ENCODE assay signal across 14 cellular contexts in the genomic region with DNA sequence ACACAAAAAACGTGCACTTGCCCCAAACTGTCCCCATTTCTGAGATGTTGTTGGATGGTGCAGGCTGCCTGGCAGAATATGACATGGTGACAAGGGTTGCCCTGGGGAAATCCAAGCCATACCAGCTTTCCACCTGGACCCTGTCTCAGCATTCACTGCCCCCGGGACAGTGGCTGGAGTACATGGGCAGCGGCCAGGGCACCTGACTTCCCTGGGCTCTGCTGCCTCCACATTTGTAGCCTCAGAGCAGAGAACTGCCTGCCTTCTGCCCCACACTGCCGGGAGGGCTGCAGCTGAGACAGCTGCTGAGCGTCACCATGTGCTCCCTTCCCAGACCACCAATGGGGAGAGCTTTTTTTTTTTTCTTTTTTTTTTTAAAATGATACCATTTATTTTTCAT.
DNase-seq lines count a peak whose midpoint lies in the region; ATAC-seq and TF ChIP-seq lines count a peak whose summit lies in the region.
"Had no signal": no experiment of that assay in that cellular context is flagged by ENCODE, and none has a peak within 500 bp of the region (broad histone marks: within the 10 kb centered on the region; RNA-seq: fewer than 3 reads in every experiment).

No MANE protein-coding gene starts in this region.

- BruUV-seq in IMR-90 (replicated peaks; lab: Mats Ljungman, UMichigan) = no TSS peak

- no peak overlapping the region for H3K9ac ChIP-seq in IMR-90 (ENCODE audit: low read depth, low read length)

- 0 out of 2 replicates have a peak overlapping the region, but pooled peaks have one; percentile 14 for H4K91ac ChIP-seq in IMR-90 (ENCODE audit: insufficient read depth, low read depth, low read length)

- H3K27ac ChIP-seq in left ventricle myocardium inferior (replicated peaks) (peak overlapping the region; percentile 84), IMR-90 (ENCODE audit: insufficient read depth, low read length) (no peak overlapping the region)

- H3K14ac ChIP-seq in IMR-90 (replicated peaks; ENCODE audit: low read depth, low read length) = no peak overlapping the region

- in situ Hi-C loops in IMR-90 (cut with MboI; ENCODE audit: low sequenced_read_pairs) = no loop called here

- no peak overlapping the region for H2AK9ac ChIP-seq in IMR-90 (replicated peaks; ENCODE audit: low read depth, low read length, poor library complexity)

- peaks cover 0 to 10% of the 10 kb centered on the region in 2 experiments; a peak in 1 of 4 replicates for H3K79me1 ChIP-seq in IMR-90 (ENCODE audit: low read depth in 1 of 2, low read length in 2 of 2)

- H3K27me3 Mint-ChIP-seq in osteocyte (ENCODE audit: unreplicated experiment) = no peaks in the 10 kb centered on the region
- peaks cover 9% of the 10 kb centered on the region for H3K27me3 Mint-ChIP-seq in type B pancreatic cell
- H3K27me3 Mint-ChIP-seq: CD4-positive, alpha-beta memory T cell had no signal

- peaks cover 17% of the 10 kb centered on the region for H3K4me1 Mint-ChIP-seq in osteocyte (ENCODE audit: unreplicated experiment)
- H3K4me1 Mint-ChIP-seq in type B pancreatic cell (ENCODE audit: unreplicated experiment) = peaks cover 31% of the 10 kb centered on the region
- H3K4me1 Mint-ChIP-seq: B cell; CD4-positive, alpha-beta memory T cell; IgD-negative memory B cell had no signal

- H3K9me3 Mint-ChIP-seq in osteocyte (ENCODE audit: unreplicated experiment) (no peaks in the 10 kb centered on the region), type B pancreatic cell (no peaks in the 10 kb centered on the region)

- H3K56ac ChIP-seq in IMR-90 (ENCODE audit: extremely low read depth, insufficient read depth, low read length) = no peak overlapping the region

- no peaks in the 10 kb centered on the region for H3K36me3 ChIP-seq in left ventricle myocardium inferior
- H3K36me3 ChIP-seq in IMR-90 (ENCODE audit: control insufficient read depth, insufficient read depth, low read length) = no peaks in the 10 kb centered on the region

- 0 out of 2 replicates have a peak overlapping the region, but pooled peaks have one; percentile 62 for H2AK5ac ChIP-seq in IMR-90 (ENCODE audit: low read depth, low read length)

- no peak overlapping the region for H2BK15ac ChIP-seq in IMR-90 (ENCODE audit: low read depth, low read length)

- 100% methylated on average over 1 of the region's 5 CpGs; no CpG with 5 or more reads in 1 of the 2 experiments for WGBS in IMR-90 (ENCODE audit: extremely low coverage in 2 of 2, insufficient read length in 1 of 2), 2 experiments

- no peak for TF ChIP-seq RAD21 in IMR-90 (IDR thresholded peaks at IDR 0.05; ENCODE audit: low read length)

- H3K4me3 Mint-ChIP-seq in osteocyte (ENCODE audit: unreplicated experiment) = no peak overlapping the region
- no peak overlapping the region for H3K4me3 Mint-ChIP-seq in type B pancreatic cell
- H3K4me3 Mint-ChIP-seq: B cell; CD4-positive, alpha-beta memory T cell; IgD-negative memory B cell had no signal

- CTCF ChIA-PET in IMR-90 (lab: Yijun Ruan, JAX) = interaction anchor here (0.6 kb wide), 1 partner anchor 22 kb away, joined by 3 read pairs; no protein-coding TSS in a partner anchor

- dilution Hi-C loops in IMR-90 (cut with HindIII; ENCODE audit: low sequenced_read_pairs, unreplicated experiment) = no loop called here

- H3K27me3 ChIP-seq in left ventricle myocardium inferior (ENCODE audit: low read depth) (no peaks in the 10 kb centered on the region), IMR-90 (ENCODE audit: control insufficient read depth, insufficient read depth, low read length) (no peaks in the 10 kb centered on the region)

- no peak for DNase-seq in left ventricle myocardium inferior
- DNase-seq in left ventricle myocardium superior = no peak
- DNase-seq in IMR-90 = no peak
- peak; percentile 49 for DNase-seq in osteocyte (ENCODE audit: extremely low spot score, unreplicated experiment)
- peak; percentile 51 for DNase-seq in type B pancreatic cell (ENCODE audit: extremely low spot score, unreplicated experiment)
- DNase-seq in HCEC 1CT = no peak
- DNase-seq: C1 segment of cervical spinal cord; CD4-positive, alpha-beta memory T cell; DND-41; GDM1 had no signal

- TF ChIP-seq POLR2A in IMR-90 (IDR thresholded peaks at IDR 0.05; ENCODE audit: low read depth, low read length) = no peak

- intact Hi-C loops in left ventricle myocardium inferior (cut with micrococcal nuclease) = no loop called here
- intact Hi-C loops in left ventricle myocardium superior (cut with micrococcal nuclease) = no loop called here
- intact Hi-C loops in IMR-90 (cut with micrococcal nuclease) = no loop called here

- no peaks in the 10 kb centered on the region for H4K20me1 ChIP-seq in IMR-90 (ENCODE audit: insufficient read depth, low read length)

- H3K9me3 ChIP-seq in left ventricle myocardium inferior (replicated peaks) (no peaks in the 10 kb centered on the region), IMR-90 (ENCODE audit: control insufficient read depth, insufficient read depth, low read length) (no peaks in the 10 kb centered on the region; the same call in 1 of the 2 replicates)

- H3K18ac ChIP-seq in IMR-90 (ENCODE audit: low read depth, low read length) = no peak overlapping the region

- H3K36me3 Mint-ChIP-seq in osteocyte (ENCODE audit: unreplicated experiment) (no peaks in the 10 kb centered on the region), type B pancreatic cell (no peaks in the 10 kb centered on the region)
- H3K36me3 Mint-ChIP-seq: CD4-positive, alpha-beta memory T cell; IgD-negative memory B cell had no signal

- POLR2A ChIA-PET in IMR-90 (lab: Charles Lee; ENCODE audit: unreplicated experiment) = interaction anchor here (0.7 kb wide), 1 partner anchor 199 kb away, joined by 3 read pairs; no protein-coding TSS in a partner anchor

- H4K8ac ChIP-seq in IMR-90 (ENCODE audit: low read depth in 2 of 2, low read length in 2 of 2) = no peak overlapping the region

- H3K4me3 ChIP-seq in left ventricle myocardium inferior = no peak overlapping the region
- no peak overlapping the region for H3K4me3 ChIP-seq in IMR-90 (ENCODE audit: insufficient read depth, low read depth, low read length)

- no peak overlapping the region; the same call in 1 of the 2 replicates for H3K4ac ChIP-seq in IMR-90 (ENCODE audit: low read depth, low read length)

- peaks cover 11% of the 10 kb centered on the region; the same call in 1 of the 2 replicates for H3K9me1 ChIP-seq in IMR-90 (ENCODE audit: insufficient read depth, low read length)

- H3K4me1 ChIP-seq in left ventricle myocardium inferior (peaks cover 53% of the 10 kb centered on the region), IMR-90 (ENCODE audit: control insufficient read depth, insufficient read depth, low read length) (peaks cover 14% of the 10 kb centered on the region)

- H3K27ac Mint-ChIP-seq in osteocyte (ENCODE audit: unreplicated experiment) (no peak overlapping the region), type B pancreatic cell (no peak overlapping the region)
- H3K27ac Mint-ChIP-seq: B cell; CD4-positive, alpha-beta memory T cell; IgD-negative memory B cell had no signal

- no peak overlapping the region for H2BK20ac ChIP-seq in IMR-90 (ENCODE audit: low read depth, low read length)

- no peak overlapping the region for H3K23ac ChIP-seq in IMR-90 (ENCODE audit: low read depth, low read length)

- no peak overlapping the region for H2AFZ ChIP-seq in IMR-90 (replicated peaks; ENCODE audit: low read length, poor library complexity)

- TF ChIP-seq CTCF in left ventricle myocardium inferior (IDR thresholded peaks at IDR 0.05; ENCODE audit: borderline replicate concordance) = no peak
- no peak for TF ChIP-seq CTCF in IMR-90 (conservative IDR thresholded peaks at IDR 0.05; ENCODE audit: low read depth, low read length)
- TF ChIP-seq CTCF in osteocyte (IDR thresholded peaks at IDR 0.05) = no peak
- TF ChIP-seq CTCF in type B pancreatic cell (conservative IDR thresholded peaks at IDR 0.05) = no peak

- no peak overlapping the region for H4K5ac ChIP-seq in IMR-90 (ENCODE audit: low read depth, low read length)

- H2BK5ac ChIP-seq in IMR-90 (ENCODE audit: low read depth, low read length, poor library complexity, severe bottlenecking) = no peak overlapping the region

- peak overlapping the region; percentile 8; the same call in 1 of the 2 replicates for H2BK120ac ChIP-seq in IMR-90 (ENCODE audit: low read depth, low read length)

- no peak for ATAC-seq in left ventricle myocardium superior
- no peak for ATAC-seq in IMR-90 (ENCODE audit: low read depth)
- ATAC-seq in GM21360 (IDR thresholded peaks at IDR 0.05; ENCODE audit: unreplicated experiment) = no peak
- ATAC-seq: HCT116 had no signal

- no peak overlapping the region for H3K4me2 ChIP-seq in IMR-90 (ENCODE audit: low read depth, low read length)

TF ChIP-seq in IMR-90, 13 proteins besides CTCF, POLR2A, EP300 and RAD21:
- TF ChIP-seq, protein P1, sequence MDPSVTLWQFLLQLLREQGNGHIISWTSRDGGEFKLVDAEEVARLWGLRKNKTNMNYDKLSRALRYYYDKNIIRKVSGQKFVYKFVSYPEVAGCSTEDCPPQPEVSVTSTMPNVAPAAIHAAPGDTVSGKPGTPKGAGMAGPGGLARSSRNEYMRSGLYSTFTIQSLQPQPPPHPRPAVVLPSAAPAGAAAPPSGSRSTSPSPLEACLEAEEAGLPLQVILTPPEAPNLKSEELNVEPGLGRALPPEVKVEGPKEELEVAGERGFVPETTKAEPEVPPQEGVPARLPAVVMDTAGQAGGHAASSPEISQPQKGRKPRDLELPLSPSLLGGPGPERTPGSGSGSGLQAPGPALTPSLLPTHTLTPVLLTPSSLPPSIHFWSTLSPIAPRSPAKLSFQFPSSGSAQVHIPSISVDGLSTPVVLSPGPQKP (IDR thresholded peaks at IDR 0.05; ENCODE audit: borderline replicate concordance, low read depth, low read length) = no peak
- no peak for TF ChIP-seq RFX5 (IDR thresholded peaks at IDR 0.05; ENCODE audit: low read depth, low read length)
- no peak for TF ChIP-seq BHLHE40 (IDR thresholded peaks at IDR 0.05; ENCODE audit: low read depth, low read length)
- no peak for TF ChIP-seq CHD1 (IDR thresholded peaks at IDR 0.05; ENCODE audit: low read depth, low read length)
- TF ChIP-seq MAZ (IDR thresholded peaks at IDR 0.05; ENCODE audit: borderline replicate concordance, low read depth, low read length) = no peak
- TF ChIP-seq FOS (IDR thresholded peaks at IDR 0.05; ENCODE audit: low read depth, low read length) = no peak
- TF ChIP-seq SMC3 (IDR thresholded peaks at IDR 0.05; ENCODE audit: low read depth, low read length) = no peak
- no peak for TF ChIP-seq RCOR1 (IDR thresholded peaks at IDR 0.05; ENCODE audit: insufficient replicate concordance, low read length)
- TF ChIP-seq NFE2L2 (IDR thresholded peaks at IDR 0.05; ENCODE audit: low read depth, low read length) = no peak
- TF ChIP-seq CEBPB (IDR thresholded peaks at IDR 0.05; ENCODE audit: low read depth, low read length) = no peak

Comparison
In these comparisons a context has a peak if more than half of its experiments do, and no peak if none do; other contexts are left out.
1. DNase-seq: peak in osteocyte (single experiment) and type B pancreatic cell (single experiment); none in left ventricle myocardium inferior (single experiment), left ventricle myocardium superior (single experiment), IMR-90 (single experiment) and HCEC 1CT (single experiment).